In the genomic region with DNA sequence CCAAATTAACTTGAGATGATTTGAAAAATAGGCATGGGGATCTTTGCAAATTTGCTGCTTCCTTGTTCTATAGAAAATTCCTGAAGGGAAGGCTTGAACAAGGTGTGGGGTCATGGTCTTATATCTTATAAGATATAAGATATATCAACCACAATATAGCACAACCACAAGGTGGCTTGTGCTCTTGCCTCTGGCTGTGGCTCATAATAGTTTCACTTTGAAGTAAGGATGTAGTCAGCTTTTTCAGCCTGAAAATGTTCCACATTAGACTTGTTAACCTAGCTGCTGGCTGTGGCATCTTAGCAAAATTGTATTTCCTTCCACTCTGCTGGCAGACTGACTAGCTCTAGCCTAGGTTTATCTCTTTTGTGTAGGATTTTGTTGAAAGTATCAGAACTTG, we compare ENCODE assay signal across 8 cellular contexts.
DNase-seq lines count a peak whose midpoint lies in the region; ATAC-seq and TF ChIP-seq lines count a peak whose summit lies in the region.

No MANE protein-coding gene starts in this region.

- intact Hi-C loops in mammary epithelial cell (cut with micrococcal nuclease): loop anchor here (1.0 to 10.0 kb wide), 5 partner anchors 106 to 480 kb away; no protein-coding TSS in a partner anchor

- H3K9me3 ChIP-seq in mammary epithelial cell (replicated peaks; ENCODE audit: insufficient read depth, low read length): no peaks in the 10 kb centered on the region
- no peaks in the 10 kb centered on the region for H3K9me3 ChIP-seq in neutrophil

- no TSS peak for BruUV-seq in mammary epithelial cell (replicated peaks; lab: Mats Ljungman, UMichigan)

- H4K20me1 ChIP-seq in mammary epithelial cell (ENCODE audit: insufficient read depth, low read length): no peaks in the 10 kb centered on the region

- no peaks in the 10 kb centered on the region for H3K79me2 ChIP-seq in mammary epithelial cell (ENCODE audit: insufficient read depth, low read length)

- H3K27ac ChIP-seq in mammary epithelial cell (ENCODE audit: insufficient read depth, low read depth, low read length): peak overlapping the region; percentile 9
- peak overlapping the region; percentile 61 for H3K27ac ChIP-seq in neutrophil

- no peak overlapping the region for H3K9ac ChIP-seq in mammary epithelial cell (ENCODE audit: insufficient read depth, low read length)

- H2AFZ ChIP-seq in mammary epithelial cell (ENCODE audit: low read depth, low read length): peak overlapping the region; percentile 36

- H3K4me1 ChIP-seq in mammary epithelial cell (ENCODE audit: insufficient read depth, low read length) (peaks cover 27% of the 10 kb centered on the region), neutrophil (ENCODE audit: control insufficient read depth in 1 of 2, insufficient read depth in 1 of 2, low read depth in 1 of 2, low read length in 1 of 2) (peaks cover 36 to 57% of the 10 kb centered on the region in 2 experiments)

- in situ Hi-C loops in mammary epithelial cell (cut with MboI; ENCODE audit: low sequenced_read_pairs in 2 of 2): loop anchor here in 1 of 2 donors (10.0 to 25.0 kb wide), 3 partner anchors 106 to 484 kb away; no protein-coding TSS in a partner anchor

- DNase-seq in activated CD4-positive, CD25-positive, alpha-beta regulatory T cell treated with anti-CD3 and anti-CD28 coated beads, Interleukin-2, amount 50 U/mL, for 72 hours: no peak
- peak; percentile 8 for DNase-seq in MV-4-11 (lab: John Stamatoyannopoulos, UW)
- peak; percentile 45 for DNase-seq in mammary epithelial cell
- no peak for DNase-seq in GM03348 (ENCODE audit: low spot score)
- DNase-seq in SKM-1 treated with dmso at 0.1 percent for 144 hours (lab: John Stamatoyannopoulos, UW; ENCODE audit: unreplicated experiment): no peak
- no peak for DNase-seq in NCI-H128 (lab: John Stamatoyannopoulos, UW; ENCODE audit: unreplicated experiment)

- H3K36me3 ChIP-seq in mammary epithelial cell (ENCODE audit: insufficient read depth, low read length): no peaks in the 10 kb centered on the region
- no peaks in the 10 kb centered on the region for H3K36me3 ChIP-seq in neutrophil

- CTCF ChIA-PET in mammary epithelial cell (lab: Charles Lee; ENCODE audit: low non-redundant PET): interaction anchor here (0.6 to 0.7 kb wide), 3 partner anchors 44 to 369 kb away, joined by 3 to 6 read pairs (median 4); no protein-coding TSS in a partner anchor

- peak overlapping the region; percentile 14 for H3K4me2 ChIP-seq in mammary epithelial cell (ENCODE audit: insufficient read depth, low read depth, low read length)

- H3K27me3 ChIP-seq in mammary epithelial cell (ENCODE audit: insufficient read depth, low read length) (no peaks in the 10 kb centered on the region), neutrophil (no peaks in the 10 kb centered on the region)

- peak; percentile 43 to 63 for ATAC-seq in activated CD4-positive, CD25-positive, alpha-beta regulatory T cell treated with anti-CD3 and anti-CD28 coated beads, Interleukin-2, amount 50 U/mL, for 24 hours

- dilution Hi-C loops in mammary epithelial cell (cut with HindIII; ENCODE audit: low sequenced_read_pairs): no loop called here

- TF ChIP-seq CTCF in mammary epithelial cell (conservative IDR thresholded peaks at IDR 0.05 in 1 of 2, IDR thresholded peaks at IDR 0.05 in 1 of 2; ENCODE audit: extremely low read depth in 1 of 2, insufficient read depth in 1 of 2, low read depth in 1 of 2, low read length in 2 of 2) (peak; percentile 25 to 48), neutrophil (IDR thresholded peaks at IDR 0.05) (no peak)

- H3K4me3 ChIP-seq in mammary epithelial cell (replicated peaks in 1 of 3; ENCODE audit: insufficient read depth in 1 of 3, low read depth in 2 of 3, low read length in 3 of 3) (no peak overlapping the region), neutrophil (ENCODE audit: low read depth in 1 of 2, low read length in 1 of 2) (no peak overlapping the region)

Comparison
In these comparisons a context has a peak if more than half of its experiments do, and no peak if none do; other contexts are left out.
1. DNase-seq: peak in MV-4-11 (single experiment) and mammary epithelial cell (single experiment); none in activated CD4-positive, CD25-positive, alpha-beta regulatory T cell treated with anti-CD3 and anti-CD28 coated beads, Interleukin-2, amount 50 U/mL, for 72 hours (single experiment), GM03348 (single experiment), SKM-1 treated with dmso at 0.1 percent for 144 hours (single experiment) and NCI-H128 (single experiment).